Comparison of ENCODE assay signal across 8 cellular contexts in the genomic region with DNA sequence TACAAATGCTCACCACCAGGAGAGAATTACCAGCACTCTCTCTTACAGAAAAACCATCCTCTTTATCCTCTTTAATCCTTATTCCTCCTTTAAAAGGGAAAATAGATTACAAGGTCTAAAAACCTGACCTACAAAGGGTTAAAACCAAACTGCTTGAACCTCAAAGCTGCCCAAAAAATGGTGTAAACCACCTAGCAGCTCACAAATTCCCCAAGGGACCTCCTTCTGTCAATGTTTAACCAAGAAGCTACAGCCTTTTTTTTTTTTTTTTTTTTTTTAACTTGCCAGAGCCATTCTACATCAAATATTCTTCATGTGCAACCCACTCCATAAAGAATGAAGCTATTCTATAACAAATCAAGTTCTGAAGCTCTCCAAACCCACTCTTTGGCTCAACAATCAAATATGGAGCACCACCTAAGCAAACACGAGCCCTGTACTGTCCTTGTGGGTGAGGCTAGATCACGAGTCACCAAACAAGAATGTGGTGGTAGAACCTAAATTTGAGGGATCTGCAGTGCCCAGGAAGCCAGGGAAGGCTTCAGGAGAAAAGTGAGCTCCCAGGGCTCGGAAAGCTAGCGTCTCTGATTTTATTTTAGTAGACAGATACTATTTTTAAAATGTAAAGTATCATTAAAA. TPM values are rescaled to one million over a fixed set of nuclear protein-coding genes. Genes with fewer than 3 reads are reported as not detected.
DNase-seq lines count a peak whose midpoint lies in the region; ATAC-seq and FAIRE-seq lines count a peak whose summit lies in the region.

No MANE protein-coding gene starts in this region.

- no peak overlapping the region for H3K27ac Mint-ChIP-seq in effector memory CD8-positive, alpha-beta T cell

- H3K36me3 Mint-ChIP-seq in effector memory CD8-positive, alpha-beta T cell (ENCODE audit: insufficient read depth): peaks cover 2% of the 10 kb centered on the region

- ATAC-seq in effector memory CD8-positive, alpha-beta T cell (replicated peaks): no peak

- no peak overlapping the region for H3K4me3 Mint-ChIP-seq in effector memory CD8-positive, alpha-beta T cell

- peak; percentile 85 for FAIRE-seq in RCC 7860 (lab: Jason Lieb, UNC)

- H3K9me3 Mint-ChIP-seq in effector memory CD8-positive, alpha-beta T cell: no peaks in the 10 kb centered on the region

- H3K4me1 Mint-ChIP-seq in effector memory CD8-positive, alpha-beta T cell (ENCODE audit: low read depth in 2 of 2): peaks cover 5 to 8% of the 10 kb centered on the region in 2 donors

- H3K27me3 Mint-ChIP-seq in effector memory CD8-positive, alpha-beta T cell: peaks cover 28 to 36% of the 10 kb centered on the region in 2 donors

- DNase-seq in AG08396 (ENCODE audit: low spot score) (peak; percentile 34), H4 (ENCODE audit: low spot score) (peak; percentile 29), RCC 7860 (ENCODE audit: low spot score) (peak; percentile 61), iPS-NIHi7 (ENCODE audit: extremely low spot score) (peak; percentile 45), NCI-H1436 treated with DMSO at 0.1 percent for 48 hours (lab: John Stamatoyannopoulos, UW) (no peak), NCI-H748 treated with DMSO at 0.1 percent for 48 hours (lab: John Stamatoyannopoulos, UW) (no peak)
- no peak for DNase-seq in stimulated activated CD4-positive, alpha-beta T cell treated with anti-CD3 and anti-CD28 coated beads, Interleukin-2, amount 100 ng/mL, for 48 hours
- DNase-seq in effector memory CD8-positive, alpha-beta T cell: no peak

RNA-seq across cellular contexts. Expression of gene OSBPL10, which starts 20.1 kb away (rescaled TPM):
- total RNA-seq in H4 (2014; rRNA removed; shearing (Covaris generic)): 8.3 and 20.4 TPM in 2 replicates

RNA-seq across cellular contexts. Expression of gene ZNF860, which starts 20.6 kb away (rescaled TPM):
- 0.04 and 0.43 TPM in 2 replicates for total RNA-seq in H4 (2014; rRNA removed; shearing (Covaris generic))

Comparison
In these comparisons a context has a peak if more than half of its experiments do, and no peak if none do; other contexts are left out.
1. DNase-seq: peak in AG08396 (single experiment), H4 (single experiment), RCC 7860 (single experiment) and iPS-NIHi7 (single experiment); none in NCI-H1436 treated with DMSO at 0.1 percent for 48 hours (single experiment), stimulated activated CD4-positive, alpha-beta T cell treated with anti-CD3 and anti-CD28 coated beads, Interleukin-2, amount 100 ng/mL, for 48 hours (0 of 2), NCI-H748 treated with DMSO at 0.1 percent for 48 hours (single experiment) and effector memory CD8-positive, alpha-beta T cell (0 of 3).